9 cellular contexts compared by ENCODE assay signal in genomic region chr6:77463308-77463880, GRCh38. TPM values are rescaled to one million over a fixed set of nuclear protein-coding genes. Genes with fewer than 3 reads are reported as not detected.
DNase-seq lines count a peak whose midpoint lies in the region; ATAC-seq and FAIRE-seq lines count a peak whose summit lies in the region.
"Had no signal": no experiment of that assay in that cellular context is flagged by ENCODE, and none has a peak within 500 bp of the region (broad histone marks: within the 10 kb centered on the region; RNA-seq: fewer than 3 reads in every experiment).

Gene HTR1B, minus strand, starts transcription at chr6:77463491. Its CDS starts 88 bp downstream, at chr6:77463403.

- H3K4me1 ChIP-seq in iPS-20b (ENCODE audit: insufficient read depth, low read length) (peaks cover 3% of the 10 kb centered on the region), small intestine (ENCODE audit: control insufficient read depth in 2 of 2, insufficient read depth in 1 of 2, low read depth in 1 of 2, low read length in 1 of 2) (peaks cover 0 to 2% of the 10 kb centered on the region in 2 donors)

- FAIRE-seq in small intestine (lab: Jason Lieb, UNC) = no peak
- FAIRE-seq in HTR-8/SVneo (lab: Jason Lieb, UNC) = no peak

- ATAC-seq in GM18870 (IDR thresholded peaks at IDR 0.05; ENCODE audit: unreplicated experiment) (no peak), GM18873 (IDR thresholded peaks at IDR 0.05; ENCODE audit: low FRiP score, unreplicated experiment) (no peak)

- DNase-seq in HK-2 (ENCODE audit: unreplicated experiment) = peak; percentile 5
- peak; percentile 44 for DNase-seq in amniotic epithelial cell (ENCODE audit: low read depth)
- peak; percentile 24 for DNase-seq in small intestine
- DNase-seq in NCI-H510A (lab: John Stamatoyannopoulos, UW) = no peak
- DNase-seq in HTR-8/SVneo (ENCODE audit: insufficient read length, low spot score) = no peak
- DNase-seq: activated CD4-positive, alpha-beta T cell treated with anti-CD3 and anti-CD28 coated beads for 48 hours had no signal

- no peaks in the 10 kb centered on the region for H3K36me3 ChIP-seq in iPS-20b (ENCODE audit: insufficient read depth, low read depth, low read length)
- no peaks in the 10 kb centered on the region for H3K36me3 ChIP-seq in small intestine (ENCODE audit: control insufficient read depth in 2 of 2, insufficient read depth in 2 of 2, low read length in 2 of 2)

- H3K27me3 ChIP-seq in iPS-20b (ENCODE audit: insufficient read depth, low read length) (peaks cover 70% of the 10 kb centered on the region), small intestine (ENCODE audit: control insufficient read depth in 2 of 2, insufficient read depth in 2 of 2, low read length in 2 of 2) (peaks cover 19 to 38% of the 10 kb centered on the region in 2 donors)

- no peaks in the 10 kb centered on the region for H3K9me3 ChIP-seq in iPS-20b (ENCODE audit: insufficient read depth, low read depth, low read length)
- no peaks in the 10 kb centered on the region for H3K9me3 ChIP-seq in small intestine (ENCODE audit: control insufficient read depth, low read depth)

- H3K9ac ChIP-seq in iPS-20b (ENCODE audit: low read depth, low read length) = peak within 1 kb of the TSS; percentile 24; the same call in 1 of the 2 replicates

- H3K4me3 ChIP-seq in iPS-20b (ENCODE audit: low read length) = peak within 1 kb of the TSS; percentile 89
- H3K4me3 ChIP-seq in small intestine (ENCODE audit: low read depth in 1 of 2, low read length in 2 of 2) = peak within 1 kb of the TSS; percentile 5 to 9

- 3 to 12% (median 4%) methylated on average over 27 to 31 of the region's 31 CpGs for WGBS in small intestine, 3 donors

- H3K27ac ChIP-seq in iPS-20b (ENCODE audit: low read length) = no peak within 1 kb of the TSS
- no peak within 1 kb of the TSS for H3K27ac ChIP-seq in small intestine (ENCODE audit: low read depth in 1 of 2, low read length in 1 of 2)

RNA-seq across cellular contexts. Expression of gene HTR1B, which starts in this region (rescaled TPM):
- under 1 TPM in 1 of 3 donors, not detected in 2; 0.15 TPM for polyA plus RNA-seq in small intestine

Comparison
In these comparisons a context has a peak if more than half of its experiments do, and no peak if none do; other contexts are left out.
1. Peak in DNase-seq and H3K4me3 ChIP-seq in small intestine; RNA of the gene not detected or under 1 TPM.
2. DNase-seq: peak in HK-2 (single experiment) and amniotic epithelial cell (single experiment); none in NCI-H510A (single experiment) and HTR-8/SVneo (single experiment).